In the genomic region with DNA sequence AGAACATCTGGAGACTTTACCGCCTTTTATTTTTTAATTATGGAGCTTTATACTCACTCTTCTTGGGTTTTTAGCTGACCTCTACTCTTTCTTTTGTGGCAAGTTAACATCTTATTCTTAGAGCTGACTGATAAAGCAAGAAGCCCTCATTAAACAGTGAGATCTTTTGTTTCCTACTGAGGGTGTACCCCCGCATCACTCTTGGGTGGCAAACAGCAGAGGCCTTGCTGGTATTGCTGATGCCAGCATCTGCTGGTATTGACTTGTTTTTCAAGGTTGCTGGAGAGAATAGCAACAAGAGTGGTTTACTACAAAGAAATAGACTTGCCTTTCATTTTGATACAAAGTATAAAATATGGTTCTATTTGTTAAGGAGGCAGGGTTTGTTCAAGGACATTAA, we compare ENCODE assay signal across 15 cellular contexts.
DNase-seq lines count a peak whose midpoint lies in the region; ATAC-seq and TF ChIP-seq lines count a peak whose summit lies in the region.
"Had no signal": no experiment of that assay in that cellular context is flagged by ENCODE, and none has a peak within 500 bp of the region (broad histone marks: within the 10 kb centered on the region; RNA-seq: fewer than 3 reads in every experiment).

No MANE protein-coding gene starts in this region.

- peak overlapping the region; percentile 61; the same call in 1 of the 2 replicates for H3K4me2 ChIP-seq in SK-N-SH

- no peak for TF ChIP-seq POLR2A in Peyer's patch (IDR thresholded peaks at IDR 0.05)
- no peak for TF ChIP-seq POLR2A in spleen (IDR thresholded peaks at IDR 0.05)

- no peak overlapping the region for H2AFZ ChIP-seq in SK-N-SH (ENCODE audit: low read depth)

- CTCF ChIA-PET in SK-N-SH (lab: Yijun Ruan, JAX) = no interaction called here

- no peaks in the 10 kb centered on the region for H3K9me2 ChIP-seq in SK-N-SH

- H3K36me3 ChIP-seq in SK-N-SH (replicated peaks in 1 of 2; ENCODE audit: control insufficient read depth in 1 of 2, insufficient read depth in 2 of 2, low read length in 1 of 2) = peaks cover 75 to 87% of the 10 kb centered on the region in 2 experiments
- H3K36me3 ChIP-seq in Peyer's patch = peaks cover 0 to 19% (median 0%) of the 10 kb centered on the region in 3 donors
- H3K36me3 ChIP-seq in spleen = peaks cover 0 to 64% (median 19%) of the 10 kb centered on the region in 6 donors
- H3K36me3 ChIP-seq in brain microvascular endothelial cell (replicated peaks) = peaks cover 58% of the 10 kb centered on the region

- H3K4me3 ChIP-seq in SK-N-SH (ENCODE audit: low read depth in 2 of 2, low read length in 1 of 2) (no peak overlapping the region), Peyer's patch (no peak overlapping the region), foreskin fibroblast (ENCODE audit: low read depth in 1 of 2, low read length in 2 of 2) (peak overlapping the region; percentile 75 to 93), spleen (peak overlapping the region in 1 of 8 donors; percentile 65), brain microvascular endothelial cell (ENCODE audit: low read depth, low read length) (no peak overlapping the region)
- H3K4me3 ChIP-seq: lung had no signal

- 98% methylated on average over 2 of the region's 2 CpGs for WGBS in SK-N-SH (ENCODE audit: low lambda C conversion rate)
- 64 to 79% (median 74%) methylated on average over 2 of the region's 2 CpGs for WGBS in spleen, 5 donors

- TF ChIP-seq CTCF in SK-N-SH (IDR thresholded peaks at IDR 0.05) (no peak), Peyer's patch (IDR thresholded peaks at IDR 0.05) (no peak), foreskin fibroblast (IDR thresholded peaks at IDR 0.05; ENCODE audit: low read depth, low read length) (no peak), spleen (IDR thresholded peaks at IDR 0.05 in 8 of 11, conservative IDR thresholded peaks at IDR 0.05 in 3 of 11) (no peak), brain microvascular endothelial cell (IDR thresholded peaks at IDR 0.05; ENCODE audit: low read depth, low read length, missing control alignments) (no peak)

- intact Hi-C loops in spleen (cut with DNase I; ENCODE audit: low total_unique reads) = no loop called here

- in situ Hi-C loops in brain microvascular endothelial cell (cut with HindIII; ENCODE audit: low pct_ligation_motif_present, low sequenced_read_pairs) = no loop called here

- peaks cover 95% of the 10 kb centered on the region for H3K79me2 ChIP-seq in SK-N-SH (ENCODE audit: insufficient read depth)

- H3K27me3 ChIP-seq in SK-N-SH (ENCODE audit: insufficient read depth) = no peaks in the 10 kb centered on the region
- no peaks in the 10 kb centered on the region for H3K27me3 ChIP-seq in Peyer's patch
- no peaks in the 10 kb centered on the region for H3K27me3 ChIP-seq in spleen (replicated peaks in 1 of 7)
- no peaks in the 10 kb centered on the region for H3K27me3 ChIP-seq in brain microvascular endothelial cell (replicated peaks)

- POLR2A ChIA-PET in SK-N-SH (lab: Yijun Ruan, JAX) = no interaction called here

- H3K27ac ChIP-seq in SK-N-SH (ENCODE audit: low read depth in 2 of 2, low read length in 1 of 2) (peak overlapping the region; percentile 73 to 94; a peak in 3 of 4 replicates), Peyer's patch (peak overlapping the region in 3 of 4 donors; percentile 53 to 60 (median 58)), spleen (peak overlapping the region; percentile 40 to 90 (median 84)), brain microvascular endothelial cell (no peak overlapping the region)
- H3K27ac ChIP-seq: RWPE1 had no signal

- H3K9me3 ChIP-seq in SK-N-SH (no peaks in the 10 kb centered on the region), Peyer's patch (no peaks in the 10 kb centered on the region), spleen (no peaks in the 10 kb centered on the region)

- H3K9ac ChIP-seq in SK-N-SH = no peak overlapping the region

- H3K4me1 ChIP-seq in SK-N-SH (ENCODE audit: control insufficient read depth in 1 of 2, insufficient read depth in 2 of 2, low read depth in 1 of 2, low read length in 1 of 2) = peaks cover 34 to 59% of the 10 kb centered on the region in 2 experiments
- H3K4me1 ChIP-seq in Peyer's patch = peaks cover 0 to 26% (median 13%) of the 10 kb centered on the region in 4 donors
- H3K4me1 ChIP-seq in spleen = peaks cover 39 to 100% (median 86%) of the 10 kb centered on the region in 6 donors

- H4K20me1 ChIP-seq in SK-N-SH (ENCODE audit: insufficient read depth) = no peaks in the 10 kb centered on the region

- no peak for TF ChIP-seq EP300 in SK-N-SH (IDR thresholded peaks at IDR 0.05; ENCODE audit: borderline replicate concordance in 1 of 2, low read depth in 1 of 2, low read length in 1 of 2)

- no peak for ATAC-seq in SK-N-SH treated with all-trans-retinoic acid at 6 μM for 48 hours

- peaks cover 34% of the 10 kb centered on the region for H3F3A ChIP-seq in SK-N-SH (replicated peaks; ENCODE audit: insufficient read depth)

- DNase-seq in SK-N-SH (no peak), Peyer's patch (no peak), foreskin fibroblast (no peak), spleen (no peak), brain microvascular endothelial cell (no peak), NCI-H1105 (lab: John Stamatoyannopoulos, UW) (no peak), DMS53 (lab: John Stamatoyannopoulos, UW) (no peak)
- DNase-seq: 8988T, GF-D8, H7, KBM-7, NCI-H2171 treated with DMSO at 0.1 percent for 48 hours had no signal

- TF ChIP-seq RAD21 in SK-N-SH (IDR thresholded peaks at IDR 0.05; ENCODE audit: low read length) = no peak

TF ChIP-seq in SK-N-SH, 30 proteins besides CTCF, POLR2A, EP300 and RAD21:
- no peak for TF ChIP-seq TAF1 (IDR thresholded peaks at IDR 0.05; ENCODE audit: borderline replicate concordance, low read depth, low read length)
- TF ChIP-seq FOXM1 (IDR thresholded peaks at IDR 0.05; ENCODE audit: low read depth) = no peak
- TF ChIP-seq MXI1 (IDR thresholded peaks at IDR 0.05; ENCODE audit: low read depth, low read length) = no peak

TF ChIP-seq in SK-N-SH treated with all-trans-retinoic acid at 6 μM for 48 hours, 23 proteins besides CTCF, POLR2A, EP300 and RAD21:
- TF ChIP-seq PATZ1 (CRISPR knock-in tag; IDR thresholded peaks at IDR 0.05; ENCODE audit: borderline replicate concordance) (no peak), RARB (CRISPR knock-in tag; IDR thresholded peaks at IDR 0.05) (no peak)
- TF ChIP-seq, protein P1, sequence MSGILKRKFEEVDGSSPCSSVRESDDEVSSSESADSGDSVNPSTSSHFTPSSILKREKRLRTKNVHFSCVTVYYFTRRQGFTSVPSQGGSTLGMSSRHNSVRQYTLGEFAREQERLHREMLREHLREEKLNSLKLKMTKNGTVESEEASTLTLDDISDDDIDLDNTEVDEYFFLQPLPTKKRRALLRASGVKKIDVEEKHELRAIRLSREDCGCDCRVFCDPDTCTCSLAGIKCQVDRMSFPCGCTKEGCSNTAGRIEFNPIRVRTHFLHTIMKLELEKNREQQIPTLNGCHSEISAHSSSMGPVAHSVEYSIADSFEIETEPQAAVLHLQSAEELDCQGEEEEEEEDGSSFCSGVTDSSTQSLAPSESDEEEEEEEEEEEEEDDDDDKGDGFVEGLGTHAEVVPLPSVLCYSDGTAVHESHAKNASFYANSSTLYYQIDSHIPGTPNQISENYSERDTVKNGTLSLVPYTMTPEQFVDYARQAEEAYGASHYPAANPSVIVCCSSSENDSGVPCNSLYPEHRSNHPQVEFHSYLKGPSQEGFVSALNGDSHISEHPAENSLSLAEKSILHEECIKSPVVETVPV (CRISPR knock-in tag; IDR thresholded peaks at IDR 0.05) = no peak

Comparison
In these comparisons a context has a peak if more than half of its experiments do, and no peak if none do; other contexts are left out.
1. H3K4me3 ChIP-seq: peak in foreskin fibroblast (2 of 2); none in SK-N-SH (0 of 2), Peyer's patch (0 of 4) and brain microvascular endothelial cell (single experiment).